ENCODE assay signal across 8 cellular contexts in genomic region chr4:184453402-184454160, GRCh38. TPM values are rescaled to one million over a fixed set of nuclear protein-coding genes. Genes with fewer than 3 reads are reported as not detected.
DNase-seq lines count a peak whose midpoint lies in the region; ATAC-seq and TF ChIP-seq lines count a peak whose summit lies in the region.

No MANE protein-coding gene starts in this region.

- no peak for TF ChIP-seq EP300 in sigmoid colon (IDR thresholded peaks at IDR 0.05)

- H3K4me1 ChIP-seq in sigmoid colon: peaks cover 0 to 71% (median 62%) of the 10 kb centered on the region in 4 donors

- TF ChIP-seq POLR2A in sigmoid colon (IDR thresholded peaks at IDR 0.05): no peak

- ATAC-seq in GM18519 (IDR thresholded peaks at IDR 0.05; ENCODE audit: low FRiP score, unreplicated experiment) (peak; percentile 63), HG02610 (IDR thresholded peaks at IDR 0.05; ENCODE audit: unreplicated experiment) (peak; percentile 60)

- 7 to 11% methylated on average over 10 of the region's 10 CpGs for WGBS in sigmoid colon, 2 donors

- intact Hi-C loops in sigmoid colon (cut with DNase I): no loop called here

- no peaks in the 10 kb centered on the region for H3K36me3 ChIP-seq in sigmoid colon

- peak; percentile 77 for DNase-seq in MV-4-11 (lab: John Stamatoyannopoulos, UW)
- peak; percentile 70 for DNase-seq in activated effector memory CD4-positive, alpha-beta T cell treated with anti-CD3 and anti-CD28 coated beads, Interleukin-2, amount 50 U/mL, for 16 hours
- peak; percentile 68 for DNase-seq in glomerular endothelial cell (ENCODE audit: extremely low read depth, low read depth, low spot score)
- DNase-seq in sigmoid colon: no peak
- DNase-seq in NCI-H2029 (lab: John Stamatoyannopoulos, UW): no peak
- DNase-seq in cerebellum (ENCODE audit: low spot score): no peak

- no peak overlapping the region for H3K4me3 ChIP-seq in sigmoid colon

- H3K27me3 ChIP-seq in sigmoid colon: no peaks in the 10 kb centered on the region

- H3K9me3 ChIP-seq in sigmoid colon: no peaks in the 10 kb centered on the region

- TF ChIP-seq CTCF in sigmoid colon (IDR thresholded peaks at IDR 0.05): no peak

- peak overlapping the region; percentile 21 to 61 (median 42) for H3K27ac ChIP-seq in sigmoid colon

RNA-seq across cellular contexts. Expression of gene IRF2, which starts 20.8 kb away (rescaled TPM):
- total RNA-seq in glomerular endothelial cell (23.6 and 35.2 TPM in 2 replicates), sigmoid colon (10 to 100 TPM; 29.3 to 39.7 (median 31.3) TPM), cerebellum (12.7 TPM)
- polyA plus RNA-seq in sigmoid colon: 10 to 100 TPM; 27.6 to 41.8 (median 35.4) TPM

Comparison
In these comparisons a context has a peak if more than half of its experiments do, and no peak if none do; other contexts are left out.
1. DNase-seq: peak in MV-4-11 (single experiment), activated effector memory CD4-positive, alpha-beta T cell treated with anti-CD3 and anti-CD28 coated beads, Interleukin-2, amount 50 U/mL, for 16 hours (single experiment) and glomerular endothelial cell (single experiment); none in sigmoid colon (single experiment), NCI-H2029 (single experiment) and cerebellum (single experiment).